ENCODE assay signal across 31 cellular contexts in the genomic region with DNA sequence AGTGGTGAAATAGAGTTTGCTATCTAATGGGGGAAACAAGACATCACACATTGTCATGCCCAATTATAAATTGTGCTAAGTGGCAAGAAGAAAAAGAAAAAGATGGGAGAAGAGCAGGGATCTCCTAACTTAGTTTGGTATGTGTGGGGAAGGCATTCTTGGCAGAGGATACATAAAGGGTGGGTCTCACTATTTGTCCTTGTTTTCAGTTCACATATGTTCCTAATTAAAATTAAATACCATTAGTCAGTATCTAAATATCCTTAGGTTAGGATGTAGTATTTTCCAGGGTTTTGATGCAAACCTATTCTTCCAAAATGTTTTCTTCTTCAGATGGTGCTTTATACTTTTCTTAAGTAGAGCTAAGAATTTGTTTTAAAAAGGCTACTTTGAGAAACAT.
DNase-seq lines count a peak whose midpoint lies in the region; ATAC-seq and TF ChIP-seq lines count a peak whose summit lies in the region.
"Had no signal": no experiment of that assay in that cellular context is flagged by ENCODE, and none has a peak within 500 bp of the region (broad histone marks: within the 10 kb centered on the region; RNA-seq: fewer than 3 reads in every experiment).

No MANE protein-coding gene starts in this region.

- TF ChIP-seq CTCF in AG10803 (conservative IDR thresholded peaks at IDR 0.05; ENCODE audit: low read length) (no peak), HFFc6 (IDR thresholded peaks at IDR 0.05) (no peak), cardiac fibroblast (IDR thresholded peaks at IDR 0.05; ENCODE audit: low read depth, low read length) (no peak), mesothelial cell of epicardium (IDR thresholded peaks at IDR 0.05; ENCODE audit: unreplicated experiment) (no peak)

- H3K36me3 Mint-ChIP-seq in HFFc6 (ENCODE audit: low read depth) (no peaks in the 10 kb centered on the region), mesothelial cell of epicardium (no peaks in the 10 kb centered on the region)
- H3K36me3 Mint-ChIP-seq: activated naive CD8-positive, alpha-beta T cell; naive B cell; T-cell had no signal

- H3K27ac Mint-ChIP-seq in HFFc6 (no peak overlapping the region), mesothelial cell of epicardium (peak overlapping the region; percentile 49)
- H3K27ac Mint-ChIP-seq: activated CD4-positive, alpha-beta T cell treated with anti-CD3 and anti-CD28 coated beads, Interleukin-2, amount 10 ng/mL, durations not matched to agents 24 days and 14 days; activated naive CD8-positive, alpha-beta T cell; naive B cell; progenitor cell of endocrine pancreas; T-cell had no signal

- ATAC-seq in GM19463 (IDR thresholded peaks at IDR 0.05; ENCODE audit: unreplicated experiment) (no peak), GM19397 (IDR thresholded peaks at IDR 0.05; ENCODE audit: unreplicated experiment) (no peak)
- no peak for ATAC-seq in activated CD4-positive, CD25-positive, alpha-beta regulatory T cell treated with anti-CD3 and anti-CD28 coated beads, Interleukin-2, amount 50 U/mL, for 24 hours
- ATAC-seq: gastrocnemius medialis, HepG2, right lobe of liver, T-cell had no signal

- peak; percentile 57 for DNase-seq in AG10803 (ENCODE audit: low read depth)
- peak; percentile 23 for DNase-seq in HFFc6
- DNase-seq in cardiac fibroblast (ENCODE audit: low read depth in 2 of 2): peak; percentile 14 to 43
- DNase-seq in mesothelial cell of epicardium (ENCODE audit: low spot score in 2 of 2, unreplicated experiment in 2 of 2): no peak
- DNase-seq in NCI-H82 treated with DMSO at 0.1 percent for 48 hours (lab: John Stamatoyannopoulos, UW; ENCODE audit: unreplicated experiment): no peak
- DNase-seq: activated CD4-positive, alpha-beta T cell treated with anti-CD3 and anti-CD28 coated beads, Interleukin-2, amount 10 ng/mL, durations not matched to agents 24 days and 14 days; activated effector memory CD4-positive, alpha-beta T cell treated with Interleukin-2 at 50 U/mL for 16 hours; anterior cingulate cortex; Caco-2; DMS79 treated with DMSO at 0.1 percent for 48 hours; effector CD4-positive, alpha-beta T cell; gastrocnemius medialis; kidney glomerular epithelial cell; midbrain; naive B cell; NCI-H1417 treated with DMSO at 0.1 percent for 48 hours; NCI-H2029 treated with DMSO at 0.1 percent for 48 hours; NCI-H526 treated with DMSO at 0.1 percent for 48 hours; right lobe of liver; stimulated activated CD4-positive, alpha-beta T cell treated with anti-CD3 and anti-CD28 coated beads, Interleukin-12 subunit alpha, Interleukin-12 subunit beta, amount 100 ng/mL, for 4 hours; stimulated activated CD4-positive, alpha-beta T cell treated with anti-CD3 and anti-CD28 coated beads, Interleukin-2, amount 100 ng/mL, for 48 hours; stomach; T-cell; uterus had no signal

- peaks cover 35% of the 10 kb centered on the region for H3K4me1 Mint-ChIP-seq in HFFc6 (ENCODE audit: low read depth)
- H3K4me1 Mint-ChIP-seq in mesothelial cell of epicardium: peaks cover 34% of the 10 kb centered on the region
- H3K4me1 Mint-ChIP-seq: activated CD4-positive, alpha-beta T cell treated with anti-CD3 and anti-CD28 coated beads, Interleukin-2, amount 10 ng/mL, durations not matched to agents 24 days and 14 days; T-cell had no signal

- H3K4me3 ChIP-seq in AG10803 (ENCODE audit: low read length) (no peak overlapping the region), cardiac fibroblast (replicated peaks in 1 of 2; ENCODE audit: low read depth in 2 of 2, low read length in 2 of 2) (no peak overlapping the region)
- H3K4me3 ChIP-seq: cardiac muscle cell, gastrocnemius medialis, right lobe of liver, stomach, uterus had no signal

- H3K9me3 Mint-ChIP-seq in HFFc6 (no peaks in the 10 kb centered on the region), mesothelial cell of epicardium (no peaks in the 10 kb centered on the region)
- H3K9me3 Mint-ChIP-seq: activated CD4-positive, alpha-beta T cell treated with anti-CD3 and anti-CD28 coated beads, Interleukin-2, amount 10 ng/mL, durations not matched to agents 24 days and 14 days; naive B cell; T-cell had no signal

- H3K27me3 Mint-ChIP-seq in HFFc6 (ENCODE audit: insufficient read depth): peaks cover 14% of the 10 kb centered on the region
- H3K27me3 Mint-ChIP-seq in mesothelial cell of epicardium (ENCODE audit: low read depth): no peaks in the 10 kb centered on the region
- H3K27me3 Mint-ChIP-seq: activated naive CD8-positive, alpha-beta T cell; progenitor cell of endocrine pancreas had no signal

- H3K4me3 Mint-ChIP-seq in HFFc6 (peak overlapping the region; percentile 44), mesothelial cell of epicardium (no peak overlapping the region)
- H3K4me3 Mint-ChIP-seq: activated CD4-positive, alpha-beta T cell treated with anti-CD3 and anti-CD28 coated beads, Interleukin-2, amount 10 ng/mL, durations not matched to agents 24 days and 14 days; activated naive CD8-positive, alpha-beta T cell; naive B cell; T-cell had no signal

Comparison
In these comparisons a context has a peak if more than half of its experiments do, and no peak if none do; other contexts are left out.
1. DNase-seq: peak in AG10803 (single experiment), HFFc6 (single experiment) and cardiac fibroblast (2 of 2); none in mesothelial cell of epicardium (0 of 2) and NCI-H82 treated with DMSO at 0.1 percent for 48 hours (single experiment).